14 cellular contexts compared by ENCODE assay signal in genomic region chr2:74269667-74270066, GRCh38.
A peak's percentile ranks its signal among the peaks of the same experiment; 100 is the strongest.
DNase-seq lines count a peak whose midpoint lies in the region; ATAC-seq lines count a peak whose summit lies in the region.
"Had no signal": no experiment of that assay in that cellular context is flagged by ENCODE, and none has a peak within 500 bp of the region (broad histone marks: within the 10 kb centered on the region; RNA-seq: fewer than 3 reads in every experiment).

No MANE protein-coding gene starts in this region.

- H3K27me3 Mint-ChIP-seq in T-helper 2 cell treated with Interferon-gamma antibody and Interleukin-4, amounts not matched to agents 5 μg/mL and 100 μg/mL, for 36 hours (ENCODE audit: low read depth) = no peaks in the 10 kb centered on the region
- no peaks in the 10 kb centered on the region for H3K27me3 Mint-ChIP-seq in activated naive CD4-positive, alpha-beta T cell treated with anti-CD3 and anti-CD28 coated beads, Interleukin-2, amount 50 U/mL, for 24 hours
- H3K27me3 Mint-ChIP-seq in naive thymus-derived CD4-positive, alpha-beta T cell = no peaks in the 10 kb centered on the region

- CTCF ChIA-PET in naive thymus-derived CD4-positive, alpha-beta T cell (lab: Charles Lee) = interaction anchor here (0.6 to 2.8 kb wide), 3 partner anchors 65 to 67 kb away, joined by 4 to 33 read pairs (median 9); no protein-coding TSS in a partner anchor

- no peaks in the 10 kb centered on the region for H3K9me3 Mint-ChIP-seq in T-helper 2 cell treated with Interferon-gamma antibody and Interleukin-4, amounts not matched to agents 5 μg/mL and 100 μg/mL, for 36 hours
- H3K9me3 Mint-ChIP-seq in activated naive CD4-positive, alpha-beta T cell treated with anti-CD3 and anti-CD28 coated beads, Interleukin-2, amount 50 U/mL, for 24 hours = no peaks in the 10 kb centered on the region
- no peaks in the 10 kb centered on the region for H3K9me3 Mint-ChIP-seq in activated naive CD4-positive, alpha-beta T cell treated with anti-CD3 and anti-CD28 coated beads, Interleukin-2, amount 50 U/mL, for 72 hours
- no peaks in the 10 kb centered on the region for H3K9me3 Mint-ChIP-seq in naive thymus-derived CD4-positive, alpha-beta T cell
- H3K9me3 Mint-ChIP-seq: CD14-positive monocyte, GM23338 had no signal

- H3K4me1 Mint-ChIP-seq in T-helper 2 cell treated with Interferon-gamma antibody and Interleukin-4, amounts not matched to agents 5 μg/mL and 100 μg/mL, for 36 hours (ENCODE audit: low read depth) = peaks cover 21% of the 10 kb centered on the region
- H3K4me1 Mint-ChIP-seq in activated naive CD4-positive, alpha-beta T cell treated with anti-CD3 and anti-CD28 coated beads, Interleukin-2, amount 50 U/mL, for 24 hours = peaks cover 21% of the 10 kb centered on the region
- H3K4me1 Mint-ChIP-seq in naive thymus-derived CD4-positive, alpha-beta T cell = peaks cover 10 to 37% (median 22%) of the 10 kb centered on the region in 7 donors
- H3K4me1 Mint-ChIP-seq: CD14-positive monocyte, GM23338 had no signal

- H3K36me3 Mint-ChIP-seq in T-helper 2 cell treated with Interferon-gamma antibody and Interleukin-4, amounts not matched to agents 5 μg/mL and 100 μg/mL, for 36 hours (ENCODE audit: low read depth) = peaks cover 2% of the 10 kb centered on the region
- peaks cover 3% of the 10 kb centered on the region for H3K36me3 Mint-ChIP-seq in activated naive CD4-positive, alpha-beta T cell treated with anti-CD3 and anti-CD28 coated beads, Interleukin-2, amount 50 U/mL, for 24 hours
- no peaks in the 10 kb centered on the region for H3K36me3 Mint-ChIP-seq in activated naive CD4-positive, alpha-beta T cell treated with anti-CD3 and anti-CD28 coated beads, Interleukin-2, amount 50 U/mL, for 72 hours
- H3K36me3 Mint-ChIP-seq in naive thymus-derived CD4-positive, alpha-beta T cell = peaks cover 0 to 18% (median 4%) of the 10 kb centered on the region in 5 donors
- H3K36me3 Mint-ChIP-seq: CD14-positive monocyte had no signal

- no peak overlapping the region for H3K27ac ChIP-seq in naive thymus-derived CD4-positive, alpha-beta T cell (ENCODE audit: low read depth, low read length)
- H3K27ac ChIP-seq: 22Rv1 had no signal

- H3K4me3 ChIP-seq in naive thymus-derived CD4-positive, alpha-beta T cell (ENCODE audit: low read length) = no peak overlapping the region
- H3K4me3 ChIP-seq: GM12878, GM23338 had no signal

- H3K27me3 ChIP-seq in naive thymus-derived CD4-positive, alpha-beta T cell (ENCODE audit: control insufficient read depth in 2 of 2, insufficient read depth in 2 of 2, low read length in 2 of 2) = no peaks in the 10 kb centered on the region

- H3K9me3 ChIP-seq in naive thymus-derived CD4-positive, alpha-beta T cell (ENCODE audit: control insufficient read depth in 2 of 3, low read length in 3 of 3) = no peaks in the 10 kb centered on the region

- no peak overlapping the region for H3K4me3 Mint-ChIP-seq in T-helper 2 cell treated with Interferon-gamma antibody and Interleukin-4, amounts not matched to agents 5 μg/mL and 100 μg/mL, for 36 hours
- no peak overlapping the region for H3K4me3 Mint-ChIP-seq in activated naive CD4-positive, alpha-beta T cell treated with anti-CD3 and anti-CD28 coated beads, Interleukin-2, amount 50 U/mL, for 24 hours
- no peak overlapping the region for H3K4me3 Mint-ChIP-seq in naive thymus-derived CD4-positive, alpha-beta T cell
- H3K4me3 Mint-ChIP-seq: CD14-positive monocyte, GM23338 had no signal

- peak overlapping the region; percentile 55 for H3K27ac Mint-ChIP-seq in T-helper 2 cell treated with Interferon-gamma antibody and Interleukin-4, amounts not matched to agents 5 μg/mL and 100 μg/mL, for 36 hours
- H3K27ac Mint-ChIP-seq in activated naive CD4-positive, alpha-beta T cell treated with anti-CD3 and anti-CD28 coated beads, Interleukin-2, amount 50 U/mL, for 24 hours = peak overlapping the region; percentile 43
- H3K27ac Mint-ChIP-seq in activated naive CD4-positive, alpha-beta T cell treated with anti-CD3 and anti-CD28 coated beads, Interleukin-2, amount 50 U/mL, for 72 hours = no peak overlapping the region
- peak overlapping the region in 7 of 9 donors; percentile 9 to 84 (median 42) for H3K27ac Mint-ChIP-seq in naive thymus-derived CD4-positive, alpha-beta T cell
- H3K27ac Mint-ChIP-seq: CD14-positive monocyte, GM23338 had no signal

- in situ Hi-C loops in G401 (cut with HindIII; ENCODE audit: low sequenced_read_pairs) = no loop called here

- H3K4me1 ChIP-seq in naive thymus-derived CD4-positive, alpha-beta T cell (ENCODE audit: control insufficient read depth in 2 of 2, insufficient read depth in 2 of 2, low read length in 2 of 2) = peaks cover 7 to 14% of the 10 kb centered on the region in 2 donors

- POLR2A ChIA-PET in naive thymus-derived CD4-positive, alpha-beta T cell (lab: Charles Lee) = no interaction called here

- intact Hi-C loops in naive thymus-derived CD4-positive, alpha-beta T cell (cut with micrococcal nuclease) = loop anchor here in 1 of 2 donors (5.0 kb wide), 2 partner anchors 123 to 263 kb away; no protein-coding TSS in a partner anchor

- no peak for DNase-seq in T-helper 2 cell treated with Interferon-gamma antibody and Interleukin-4, amounts not matched to agents 5 μg/mL and 100 μg/mL, for 36 hours (ENCODE audit: low spot score)
- DNase-seq in T-helper 2 cell = no peak
- DNase-seq in activated naive CD4-positive, alpha-beta T cell treated with anti-CD3 and anti-CD28 coated beads, Interleukin-2, amount 50 U/mL, for 72 hours (ENCODE audit: low spot score in 2 of 2) = no peak
- DNase-seq in naive thymus-derived CD4-positive, alpha-beta T cell = no peak
- no peak for DNase-seq in G401 (ENCODE audit: low spot score)
- DNase-seq: DMS53, H7 had no signal

- no peaks in the 10 kb centered on the region for H3K36me3 ChIP-seq in naive thymus-derived CD4-positive, alpha-beta T cell (ENCODE audit: control insufficient read depth in 2 of 3, insufficient read depth in 3 of 3, low read length in 3 of 3)

- no peak for ATAC-seq in activated naive CD4-positive, alpha-beta T cell treated with anti-CD3 and anti-CD28 coated beads, Interleukin-2, amount 50 U/mL, for 72 hours
- ATAC-seq in naive thymus-derived CD4-positive, alpha-beta T cell = no peak
- ATAC-seq in HG03469 (IDR thresholded peaks at IDR 0.05; ENCODE audit: unreplicated experiment) = no peak
- ATAC-seq: GM12878, GM23338, HepG2 had no signal

Comparison
In these comparisons a context has a peak if more than half of its experiments do, and no peak if none do; other contexts are left out.
1. H3K27ac Mint-ChIP-seq: peak in T-helper 2 cell treated with Interferon-gamma antibody and Interleukin-4, amounts not matched to agents 5 μg/mL and 100 μg/mL, for 36 hours (single experiment), activated naive CD4-positive, alpha-beta T cell treated with anti-CD3 and anti-CD28 coated beads, Interleukin-2, amount 50 U/mL, for 24 hours (single experiment) and naive thymus-derived CD4-positive, alpha-beta T cell (7 of 9); none in activated naive CD4-positive, alpha-beta T cell treated with anti-CD3 and anti-CD28 coated beads, Interleukin-2, amount 50 U/mL, for 72 hours (0 of 2).